1 cellular context compared by ENCODE assay signal in genomic region chr20:641516-641913, GRCh38.
A peak's percentile ranks its signal among the peaks of the same experiment; 100 is the strongest.
TF ChIP-seq lines count a peak whose summit lies in the region.

No MANE protein-coding gene starts in this region.

TF ChIP-seq in HepG2, 621 proteins besides CTCF, POLR2A, EP300 and RAD21 (continued from another document and continues in another):
- no peak for TF ChIP-seq FOXA1 (IDR thresholded peaks at IDR 0.05)
- TF ChIP-seq FOXA1 (CRISPR knock-in tag; IDR thresholded peaks at IDR 0.05): 0 out of 2 replicates have a peak, but pooled peaks have one; percentile 8
- TF ChIP-seq ZNF264 (CRISPR knock-in tag; IDR thresholded peaks at IDR 0.05): no peak
- TF ChIP-seq SIN3A (IDR thresholded peaks at IDR 0.05; ENCODE audit: borderline replicate concordance, low read depth, low read length): no peak
- peak; percentile 17; the same call in 1 of the 2 replicates for TF ChIP-seq ZNF275 (CRISPR knock-in tag; IDR thresholded peaks at IDR 0.05; ENCODE audit: borderline replicate concordance)
- TF ChIP-seq MEIS1 (CRISPR knock-in tag; IDR thresholded peaks at IDR 0.05; ENCODE audit: borderline replicate concordance): peak; percentile 67; the same call in 1 of the 2 replicates
- no peak for TF ChIP-seq NFYC (CRISPR knock-in tag; IDR thresholded peaks at IDR 0.05)
- TF ChIP-seq ZNF468 (CRISPR knock-in tag; IDR thresholded peaks at IDR 0.05): no peak
- no peak for TF ChIP-seq ZNF576 (CRISPR knock-in tag; IDR thresholded peaks at IDR 0.05)
- peak; percentile 91 for TF ChIP-seq HNF4A (CRISPR knock-in tag; IDR thresholded peaks at IDR 0.05)
- peak; percentile 31; the same call in 1 of the 2 replicates for TF ChIP-seq MIER2 (CRISPR knock-in tag; IDR thresholded peaks at IDR 0.05)
- no peak for TF ChIP-seq CCDC6 (CRISPR knock-in tag; IDR thresholded peaks at IDR 0.05)
- no peak for TF ChIP-seq ZNF20 (CRISPR knock-in tag; IDR thresholded peaks at IDR 0.05)
- TF ChIP-seq HOXA3 (CRISPR knock-in tag; IDR thresholded peaks at IDR 0.05): peak; percentile 72; the same call in 1 of the 2 replicates
- TF ChIP-seq GZF1 (CRISPR knock-in tag; IDR thresholded peaks at IDR 0.05): no peak
- no peak for TF ChIP-seq SMARCC2 (IDR thresholded peaks at IDR 0.05)
- 0 out of 2 replicates have a peak, but pooled peaks have one; percentile 32 for TF ChIP-seq KDM3A (CRISPR knock-in tag; IDR thresholded peaks at IDR 0.05; ENCODE audit: low read depth)
- no peak for TF ChIP-seq ZNF780A (CRISPR knock-in tag; IDR thresholded peaks at IDR 0.05)
- peak; percentile 63; the same call in 1 of the 2 replicates for TF ChIP-seq HDAC1 (CRISPR knock-in tag; IDR thresholded peaks at IDR 0.05)
- no peak for TF ChIP-seq PRDM4 (CRISPR knock-in tag; IDR thresholded peaks at IDR 0.05; ENCODE audit: borderline replicate concordance)
- no peak for TF ChIP-seq ZBTB40 (IDR thresholded peaks at IDR 0.05)
- no peak for TF ChIP-seq ZBTB40 (CRISPR knock-in tag; IDR thresholded peaks at IDR 0.05)
- peak; percentile 26; the same call in 1 of the 2 replicates for TF ChIP-seq MTA1 (CRISPR knock-in tag; IDR thresholded peaks at IDR 0.05; ENCODE audit: borderline replicate concordance)
- 0 out of 2 replicates have a peak, but pooled peaks have one; percentile 30 for TF ChIP-seq NR2C2 (CRISPR knock-in tag; IDR thresholded peaks at IDR 0.05; ENCODE audit: borderline replicate concordance)
- TF ChIP-seq ZNF136 (CRISPR knock-in tag; IDR thresholded peaks at IDR 0.05; ENCODE audit: low read depth): no peak
- no peak for TF ChIP-seq ZNF333 (CRISPR knock-in tag; IDR thresholded peaks at IDR 0.05; ENCODE audit: borderline replicate concordance)
- TF ChIP-seq ATF3 (CRISPR knock-in tag; IDR thresholded peaks at IDR 0.05): no peak
- peak; percentile 93 for TF ChIP-seq ZNF746 (CRISPR knock-in tag; IDR thresholded peaks at IDR 0.05)
- TF ChIP-seq ZBTB7B (CRISPR knock-in tag; IDR thresholded peaks at IDR 0.05): peak; percentile 97
- peak; percentile 64 for TF ChIP-seq ZBTB7A (CRISPR knock-in tag; IDR thresholded peaks at IDR 0.05)
- no peak for TF ChIP-seq ZBTB39 (CRISPR knock-in tag; IDR thresholded peaks at IDR 0.05)
- TF ChIP-seq ATF1 (CRISPR knock-in tag; IDR thresholded peaks at IDR 0.05): no peak
- TF ChIP-seq ZNF703 (CRISPR knock-in tag; IDR thresholded peaks at IDR 0.05; ENCODE audit: borderline replicate concordance): no peak
- TF ChIP-seq SNAPC4 (CRISPR knock-in tag; IDR thresholded peaks at IDR 0.05): no peak
- TF ChIP-seq ZNF556 (CRISPR knock-in tag; IDR thresholded peaks at IDR 0.05; ENCODE audit: borderline replicate concordance): no peak
- TF ChIP-seq ZNF205 (CRISPR knock-in tag; IDR thresholded peaks at IDR 0.05): 0 out of 2 replicates have a peak, but pooled peaks have one; percentile 13
- TF ChIP-seq NR2F1 (CRISPR knock-in tag; IDR thresholded peaks at IDR 0.05): peak in 1 of 2 experiments; percentile 38; a peak in 1 of 4 replicates
- no peak for TF ChIP-seq ATF5 (CRISPR knock-in tag; IDR thresholded peaks at IDR 0.05; ENCODE audit: low read depth)
- TF ChIP-seq TFAP4 (IDR thresholded peaks at IDR 0.05; ENCODE audit: borderline replicate concordance, low read depth): peak; percentile 47; the same call in 1 of the 2 replicates
- TF ChIP-seq TBX2 (CRISPR knock-in tag; IDR thresholded peaks at IDR 0.05; ENCODE audit: borderline replicate concordance): 0 out of 2 replicates have a peak, but pooled peaks have one; percentile 23
